ENCODE assay signal across 19 cellular contexts in genomic region chr3:102194760-102195159, GRCh38.
A peak's percentile ranks its signal among the peaks of the same experiment; 100 is the strongest.
DNase-seq lines count a peak whose midpoint lies in the region; ATAC-seq and TF ChIP-seq lines count a peak whose summit lies in the region.
"Had no signal": no experiment of that assay in that cellular context is flagged by ENCODE, and none has a peak within 500 bp of the region (broad histone marks: within the 10 kb centered on the region; RNA-seq: fewer than 3 reads in every experiment).

No MANE protein-coding gene starts in this region.

- H3K27ac Mint-ChIP-seq in GM23338, result no peak overlapping the region
- H3K27ac Mint-ChIP-seq: activated T-helper 17 cell treated with anti-CD3 and anti-CD28 coated beads, Interleukin-2, amount 50 U/mL, for 72 hours had no signal

- H3K4me3 ChIP-seq in IMR-90 (ENCODE audit: insufficient read depth, low read depth, low read length), result no peak overlapping the region
- H3K4me3 ChIP-seq in thyroid gland (replicated peaks in 1 of 3), result no peak overlapping the region
- no peak overlapping the region for H3K4me3 ChIP-seq in GM23338
- H3K4me3 ChIP-seq: K562 had no signal

- H3K36me3 Mint-ChIP-seq in GM23338 (ENCODE audit: low read depth), result no peaks in the 10 kb centered on the region
- H3K36me3 Mint-ChIP-seq: CD8-positive, alpha-beta memory T cell had no signal

- TF ChIP-seq POLR2A in IMR-90 (IDR thresholded peaks at IDR 0.05; ENCODE audit: low read depth, low read length), result no peak
- no peak for TF ChIP-seq POLR2A in thyroid gland (IDR thresholded peaks at IDR 0.05)

- no peaks in the 10 kb centered on the region; the same call in 2 of the 3 replicates for H3K9me3 Mint-ChIP-seq in GM23338
- H3K9me3 Mint-ChIP-seq: activated T-helper 17 cell treated with anti-CD3 and anti-CD28 coated beads, Interleukin-2, amount 50 U/mL, for 72 hours; CD8-positive, alpha-beta memory T cell had no signal

- H2BK20ac ChIP-seq in IMR-90 (ENCODE audit: low read depth, low read length), result no peak overlapping the region

- H4K5ac ChIP-seq in IMR-90 (ENCODE audit: low read depth, low read length), result no peak overlapping the region

- H2AFZ ChIP-seq in IMR-90 (replicated peaks; ENCODE audit: low read length, poor library complexity) (no peak overlapping the region), GM23338 (no peak overlapping the region)

- H3K36me3 ChIP-seq in IMR-90 (ENCODE audit: control insufficient read depth, insufficient read depth, low read length) (no peaks in the 10 kb centered on the region), thyroid gland (no peaks in the 10 kb centered on the region), GM23338 (ENCODE audit: insufficient read depth) (no peaks in the 10 kb centered on the region)
- H3K36me3 ChIP-seq: brain microvascular endothelial cell had no signal

- peaks cover 4% of the 10 kb centered on the region for H3K27me3 Mint-ChIP-seq in GM23338 (ENCODE audit: insufficient read depth, low read depth, poor library complexity)
- H3K27me3 Mint-ChIP-seq: activated T-helper 17 cell treated with anti-CD3 and anti-CD28 coated beads, Interleukin-2, amount 50 U/mL, for 72 hours; progenitor cell of endocrine pancreas had no signal

- WGBS in IMR-90 (ENCODE audit: extremely low coverage in 2 of 2, insufficient read length in 1 of 2), 2 experiments, result no CpG with 5 or more reads among the region's 1 CpG
- WGBS in thyroid gland, 2 donors, result 95 to 96% methylated on average over 1 of the region's 1 CpG

- peaks cover 13% of the 10 kb centered on the region for H3K4me1 Mint-ChIP-seq in GM23338
- H3K4me1 Mint-ChIP-seq: CD8-positive, alpha-beta memory T cell had no signal

- in situ Hi-C loops in IMR-90 (cut with MboI; ENCODE audit: low sequenced_read_pairs), result no loop called here

- no peak overlapping the region for H2AK5ac ChIP-seq in IMR-90 (ENCODE audit: low read depth, low read length)

- H4K91ac ChIP-seq in IMR-90 (ENCODE audit: insufficient read depth, low read depth, low read length), result no peak overlapping the region

- H3K14ac ChIP-seq in IMR-90 (replicated peaks; ENCODE audit: low read depth, low read length), result no peak overlapping the region

- CTCF ChIA-PET in IMR-90 (lab: Yijun Ruan, JAX), result interaction anchor here (1.2 kb wide), 1 partner anchor 140 kb away, joined by 3 read pairs; no protein-coding TSS in a partner anchor

- no peaks in the 10 kb centered on the region; the same call in 1 of the 2 replicates for H3K4me1 ChIP-seq in IMR-90 (ENCODE audit: control insufficient read depth, insufficient read depth, low read length)
- peaks cover 60% of the 10 kb centered on the region for H3K4me1 ChIP-seq in foreskin keratinocyte
- H3K4me1 ChIP-seq in thyroid gland, result peaks cover 52 to 61% of the 10 kb centered on the region in 2 donors
- no peaks in the 10 kb centered on the region for H3K4me1 ChIP-seq in GM23338 (ENCODE audit: insufficient read depth)

- peaks cover 3% of the 10 kb centered on the region for H3K9me1 ChIP-seq in IMR-90 (ENCODE audit: insufficient read depth, low read length)

- no peak overlapping the region for H2AK9ac ChIP-seq in IMR-90 (replicated peaks; ENCODE audit: low read depth, low read length, poor library complexity)

- H4K20me1 ChIP-seq in IMR-90 (ENCODE audit: insufficient read depth, low read length) (no peaks in the 10 kb centered on the region), GM23338 (replicated peaks; ENCODE audit: insufficient read depth) (no peaks in the 10 kb centered on the region)

- H3K23ac ChIP-seq in IMR-90 (ENCODE audit: low read depth, low read length), result no peak overlapping the region

- peak overlapping the region; percentile 67; the same call in 1 of the 3 replicates for H2BK15ac ChIP-seq in IMR-90 (ENCODE audit: low read depth, low read length)

- no peaks in the 10 kb centered on the region for H3K79me1 ChIP-seq in IMR-90 (ENCODE audit: low read depth in 1 of 2, low read length in 2 of 2)

- H3K4me3 Mint-ChIP-seq in GM23338, result no peak overlapping the region
- H3K4me3 Mint-ChIP-seq: activated T-helper 17 cell treated with anti-CD3 and anti-CD28 coated beads, Interleukin-2, amount 50 U/mL, for 72 hours; CD8-positive, alpha-beta memory T cell had no signal

- no peak overlapping the region for H4K8ac ChIP-seq in IMR-90 (ENCODE audit: low read depth in 2 of 2, low read length in 2 of 2)

- no peak for DNase-seq in IMR-90
- DNase-seq in foreskin keratinocyte, result no peak
- no peak for DNase-seq in thyroid gland
- no peak for DNase-seq in GM23338 (ENCODE audit: low spot score)
- no peak for DNase-seq in SW480 (ENCODE audit: low spot score)
- no peak for DNase-seq in iPS-NIHi7 (ENCODE audit: extremely low spot score)
- DNase-seq: activated CD4-positive, alpha-beta T cell treated with anti-CD3 and anti-CD28 coated beads for 1 hour; brain microvascular endothelial cell; CD8-positive, alpha-beta memory T cell; DND-41; islet precursor cell; NCI-H1930; NK-92 treated with Interleukin-12 subunit alpha and Interleukin-12 subunit beta, amount 100 ng/mL, for 24 hours; RPMI8226; stimulated activated CD4-positive, alpha-beta T cell treated with anti-CD3 and anti-CD28 coated beads, Interleukin-4, amount 100 ng/mL, for 1 hour had no signal

- H3F3A ChIP-seq in GM23338 (replicated peaks; ENCODE audit: low read depth), result no peaks in the 10 kb centered on the region

- ATAC-seq in GM19351 (IDR thresholded peaks at IDR 0.05; ENCODE audit: unreplicated experiment) (peak; percentile 68), IMR-90 (ENCODE audit: low read depth) (no peak), foreskin keratinocyte (no peak), GM23338 (no peak)
- ATAC-seq: activated T-helper 17 cell treated with anti-CD3 and anti-CD28 coated beads, Interleukin-2, amount 50 U/mL, for 72 hours; K562 had no signal

- no peak overlapping the region for H3K18ac ChIP-seq in IMR-90 (ENCODE audit: low read depth, low read length)

- TF ChIP-seq CTCF in IMR-90 (conservative IDR thresholded peaks at IDR 0.05; ENCODE audit: low read depth, low read length), result no peak
- TF ChIP-seq CTCF in foreskin keratinocyte (conservative IDR thresholded peaks at IDR 0.05), result no peak
- no peak for TF ChIP-seq CTCF in thyroid gland (IDR thresholded peaks at IDR 0.05)
- no peak for TF ChIP-seq CTCF in GM23338 (conservative IDR thresholded peaks at IDR 0.05; ENCODE audit: low read depth in 2 of 2)

- H3K9me3 ChIP-seq in IMR-90 (ENCODE audit: control insufficient read depth, insufficient read depth, low read length) (no peaks in the 10 kb centered on the region), thyroid gland (no peaks in the 10 kb centered on the region)

- H3K4me2 ChIP-seq in IMR-90 (ENCODE audit: low read depth, low read length) (no peak overlapping the region), GM23338 (no peak overlapping the region)

- H2BK5ac ChIP-seq in IMR-90 (ENCODE audit: low read depth, low read length, poor library complexity, severe bottlenecking), result no peak overlapping the region

- no peak overlapping the region for H3K56ac ChIP-seq in IMR-90 (ENCODE audit: extremely low read depth, insufficient read depth, low read length)

- no peak overlapping the region for H3K27ac ChIP-seq in IMR-90 (ENCODE audit: insufficient read depth, low read length)
- H3K27ac ChIP-seq in foreskin keratinocyte, result peak overlapping the region; percentile 73
- peak overlapping the region; percentile 88 to 95 (median 91) for H3K27ac ChIP-seq in thyroid gland
- H3K27ac ChIP-seq in GM23338 (ENCODE audit: low read depth), result no peak overlapping the region
- H3K27ac ChIP-seq: brain microvascular endothelial cell had no signal

- H3K4ac ChIP-seq in IMR-90 (ENCODE audit: low read depth, low read length), result no peak overlapping the region

- no peak overlapping the region for H3K9ac ChIP-seq in IMR-90 (ENCODE audit: low read depth, low read length)

- intact Hi-C loops in IMR-90 (cut with micrococcal nuclease) (no loop called here), thyroid gland (cut with DNase I) (no loop called here)

- peaks cover 3% of the 10 kb centered on the region; the same call in 1 of the 2 replicates for H3K9me2 ChIP-seq in GM23338 (ENCODE audit: insufficient read depth)

- POLR2A ChIA-PET in IMR-90 (lab: Charles Lee; ENCODE audit: unreplicated experiment), result no interaction called here

- dilution Hi-C loops in IMR-90 (cut with HindIII; ENCODE audit: low sequenced_read_pairs, unreplicated experiment), result no loop called here

- H3K79me2 ChIP-seq in GM23338 (replicated peaks; ENCODE audit: insufficient read depth), result no peaks in the 10 kb centered on the region

- BruUV-seq in IMR-90 (replicated peaks; lab: Mats Ljungman, UMichigan), result no TSS peak

- TF ChIP-seq RAD21 in IMR-90 (IDR thresholded peaks at IDR 0.05; ENCODE audit: low read length), result no peak

- H3K27me3 ChIP-seq in IMR-90 (ENCODE audit: control insufficient read depth, insufficient read depth, low read length), result no peaks in the 10 kb centered on the region
- no peaks in the 10 kb centered on the region for H3K27me3 ChIP-seq in foreskin keratinocyte
- H3K27me3 ChIP-seq in thyroid gland, result no peaks in the 10 kb centered on the region
- H3K27me3 ChIP-seq in GM23338 (ENCODE audit: insufficient read depth), result no peaks in the 10 kb centered on the region
- H3K27me3 ChIP-seq: brain microvascular endothelial cell had no signal

- no peak overlapping the region for H2BK120ac ChIP-seq in IMR-90 (ENCODE audit: low read depth, low read length)

TF ChIP-seq in IMR-90, 13 proteins besides CTCF, POLR2A, EP300 and RAD21 (continues in another document):
- TF ChIP-seq RCOR1 (IDR thresholded peaks at IDR 0.05; ENCODE audit: insufficient replicate concordance, low read length) (no peak), ELK1 (IDR thresholded peaks at IDR 0.05; ENCODE audit: borderline replicate concordance, low read depth, low read length) (no peak)

TF ChIP-seq in GM23338, 12 proteins besides CTCF, POLR2A, EP300 and RAD21 (continues in another document):
- no peak for TF ChIP-seq POLR2AphosphoS5 (IDR thresholded peaks at IDR 0.05; ENCODE audit: low read depth)

Comparison
In these comparisons a context has a peak if more than half of its experiments do, and no peak if none do; other contexts are left out.
1. H3K27ac ChIP-seq: peak in foreskin keratinocyte (single experiment) and thyroid gland (3 of 3); none in IMR-90 (single experiment) and GM23338 (single experiment).